In the genomic region with DNA sequence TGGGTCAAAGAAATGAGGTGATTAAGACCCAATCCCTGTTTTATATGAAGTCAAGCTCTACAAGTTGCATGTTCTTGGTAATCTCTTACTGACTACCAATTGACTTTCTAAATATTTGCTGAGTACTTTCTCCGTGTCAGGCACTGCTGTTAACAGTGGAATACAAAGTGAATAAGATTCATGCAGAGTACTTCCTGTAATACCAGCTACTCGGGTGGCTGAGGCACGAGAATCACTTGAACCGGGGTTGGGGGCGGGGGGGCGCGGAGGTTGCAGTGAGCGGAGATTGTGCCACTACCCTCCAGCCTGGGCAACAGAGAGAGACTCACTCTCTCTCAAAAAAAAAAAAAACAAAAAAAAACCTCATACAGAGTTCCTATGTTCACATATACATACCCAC, we compare ENCODE assay signal across 7 cellular contexts.
"Had no signal": no experiment of that assay in that cellular context is flagged by ENCODE, and none has a peak within 500 bp of the region (broad histone marks: within the 10 kb centered on the region; RNA-seq: fewer than 3 reads in every experiment).

No MANE protein-coding gene starts in this region.

- ATAC-seq: GM23338, K562 had no signal

- H3K4me2 ChIP-seq: GM23338 had no signal

- FAIRE-seq: HTR-8/SVneo, K562 had no signal

- DNase-seq: H7, HCEC 1CT, IMR-90, KG1 had no signal

- H3K4me3 ChIP-seq: GM23338, K562 had no signal

- H2AFZ ChIP-seq: GM23338 had no signal
